In genomic region chr6:45640081-45640491, GRCh38 we compare ENCODE assay signal across 24 cellular contexts.
DNase-seq lines count a peak whose midpoint lies in the region; ATAC-seq and TF ChIP-seq lines count a peak whose summit lies in the region.
"Had no signal": no experiment of that assay in that cellular context is flagged by ENCODE, and none has a peak within 500 bp of the region (broad histone marks: within the 10 kb centered on the region; RNA-seq: fewer than 3 reads in every experiment).

No MANE protein-coding gene starts in this region.

- H3K79me2 ChIP-seq in PC-3 (ENCODE audit: low read length): no peaks in the 10 kb centered on the region

- no peak overlapping the region for H3K4me2 ChIP-seq in PC-3 (ENCODE audit: low read length)

- no peak overlapping the region for H3K4me3 ChIP-seq in PC-3 (ENCODE audit: low read length)
- H3K4me3 ChIP-seq: ascending aorta, esophagus muscularis mucosa, GM12878, left ventricle myocardium inferior, sigmoid colon, upper lobe of right lung had no signal

- no TSS peak for BruUV-seq in PC-3 (replicated peaks; lab: Mats Ljungman, UMichigan)

- intact Hi-C loops in PC-3 (cut with micrococcal nuclease): no loop called here
- intact Hi-C loops in activated CD4-positive, alpha-beta T cell treated with anti-CD3 and anti-CD28 coated beads, Interleukin-2, amount 10 ng/mL, durations not matched to agents 24 days and 14 days (cut with micrococcal nuclease): no loop called here

- H3K4me1 Mint-ChIP-seq in chondrocyte (ENCODE audit: low read depth): peaks cover 31% of the 10 kb centered on the region
- peaks cover 7% of the 10 kb centered on the region for H3K4me1 Mint-ChIP-seq in activated CD4-positive, alpha-beta T cell treated with anti-CD3 and anti-CD28 coated beads, Interleukin-2, amount 10 ng/mL, durations not matched to agents 24 days and 14 days

- H2AFZ ChIP-seq in PC-3 (ENCODE audit: low read length): no peak overlapping the region

- POLR2A ChIA-PET in PC-3 (lab: Charles Lee; ENCODE audit: unreplicated experiment): no interaction called here

- H3K27ac Mint-ChIP-seq in chondrocyte (ENCODE audit: unreplicated experiment): peak overlapping the region; percentile 61
- H3K27ac Mint-ChIP-seq in activated CD4-positive, alpha-beta T cell treated with anti-CD3 and anti-CD28 coated beads, Interleukin-2, amount 10 ng/mL, durations not matched to agents 24 days and 14 days: no peak overlapping the region
- H3K27ac Mint-ChIP-seq: activated naive CD4-positive, alpha-beta T cell treated with anti-CD3 and anti-CD28 coated beads, Interleukin-2, amount 50 U/mL, for 24 hours; CD4-positive, alpha-beta T cell; mesothelial cell of epicardium; progenitor cell of endocrine pancreas had no signal

- H3F3A ChIP-seq in PC-3 (ENCODE audit: low read length, unreplicated experiment): no peaks in the 10 kb centered on the region

- peaks cover 21% of the 10 kb centered on the region for H3K4me1 ChIP-seq in PC-3 (ENCODE audit: insufficient read depth, low read length)
- H3K4me1 ChIP-seq: ascending aorta, esophagus muscularis mucosa, left ventricle myocardium inferior, upper lobe of right lung had no signal

- H3K36me3 Mint-ChIP-seq in chondrocyte (ENCODE audit: low read depth): peaks cover 2% of the 10 kb centered on the region
- H3K36me3 Mint-ChIP-seq in activated CD4-positive, alpha-beta T cell treated with anti-CD3 and anti-CD28 coated beads, Interleukin-2, amount 10 ng/mL, durations not matched to agents 24 days and 14 days (ENCODE audit: low read depth): no peaks in the 10 kb centered on the region
- H3K36me3 Mint-ChIP-seq: activated naive CD4-positive, alpha-beta T cell treated with anti-CD3 and anti-CD28 coated beads, Interleukin-2, amount 50 U/mL, for 24 hours; mesothelial cell of epicardium had no signal

- H3K9me3 ChIP-seq in PC-3 (ENCODE audit: low read length): no peaks in the 10 kb centered on the region
- H3K9me3 ChIP-seq: ascending aorta, esophagus muscularis mucosa, left ventricle myocardium inferior, sigmoid colon, upper lobe of right lung had no signal

- H3K27ac ChIP-seq in PC-3 (ENCODE audit: low read length): no peak overlapping the region
- H3K27ac ChIP-seq: ascending aorta, esophagus muscularis mucosa, left ventricle myocardium inferior, upper lobe of right lung had no signal

- no peaks in the 10 kb centered on the region for H4K20me1 ChIP-seq in PC-3 (ENCODE audit: low read length)

- H3K27me3 ChIP-seq in PC-3 (ENCODE audit: low read length): no peaks in the 10 kb centered on the region
- H3K27me3 ChIP-seq: ascending aorta, sigmoid colon, upper lobe of right lung had no signal

- peak; percentile 93 for DNase-seq in EH (ENCODE audit: low read depth)
- DNase-seq in PC-3: peak; percentile 58
- DNase-seq in chondrocyte (ENCODE audit: low spot score): no peak
- DNase-seq in kidney tubule cell (ENCODE audit: low spot score): peak; percentile 20
- DNase-seq in mucosa of gallbladder (ENCODE audit: low spot score): no peak
- DNase-seq in activated CD8-positive, alpha-beta memory T cell treated with anti-CD3 and anti-CD28 coated beads, Interleukin-2, amount 50 U/mL, for 4 hours: no peak
- no peak for DNase-seq in activated CD4-positive, alpha-beta T cell treated with anti-CD3 and anti-CD28 coated beads, Interleukin-2, amount 10 ng/mL, durations not matched to agents 24 days and 14 days
- DNase-seq: CD4-positive, alpha-beta T cell; effector memory CD4-positive, alpha-beta T cell; GF-D8; KG1; left ventricle myocardium inferior; MV-4-11; NCI-H1694; SHP77 treated with DMSO at 0.1 percent for 48 hours; sigmoid colon; upper lobe of right lung had no signal

- CTCF ChIA-PET in PC-3 (lab: Charles Lee): no interaction called here

- no peak overlapping the region for H3K9ac ChIP-seq in PC-3 (ENCODE audit: low read length)

- ATAC-seq in PC-3 (peak; percentile 13), GM19395 (IDR thresholded peaks at IDR 0.05; ENCODE audit: unreplicated experiment) (no peak)
- ATAC-seq: GM12878, upper lobe of right lung had no signal

- no peaks in the 10 kb centered on the region for H3K9me3 Mint-ChIP-seq in chondrocyte (ENCODE audit: low read depth)
- no peaks in the 10 kb centered on the region for H3K9me3 Mint-ChIP-seq in activated CD4-positive, alpha-beta T cell treated with anti-CD3 and anti-CD28 coated beads, Interleukin-2, amount 10 ng/mL, durations not matched to agents 24 days and 14 days
- H3K9me3 Mint-ChIP-seq: activated naive CD4-positive, alpha-beta T cell treated with anti-CD3 and anti-CD28 coated beads, Interleukin-2, amount 50 U/mL, for 24 hours; CD4-positive, alpha-beta T cell; mesothelial cell of epicardium had no signal

- no peak for TF ChIP-seq CTCF in PC-3 (conservative IDR thresholded peaks at IDR 0.05; ENCODE audit: low read depth, low read length)
- no peak for TF ChIP-seq CTCF in chondrocyte (IDR thresholded peaks at IDR 0.05)

- no peaks in the 10 kb centered on the region for H3K36me3 ChIP-seq in PC-3 (ENCODE audit: low read depth, low read length)
- H3K36me3 ChIP-seq: ascending aorta, esophagus muscularis mucosa, left ventricle myocardium inferior, sigmoid colon, upper lobe of right lung had no signal

- no peaks in the 10 kb centered on the region for H3K9me2 ChIP-seq in PC-3 (replicated peaks; ENCODE audit: low read length)

- no peaks in the 10 kb centered on the region for H3K27me3 Mint-ChIP-seq in chondrocyte (ENCODE audit: low read depth)
- H3K27me3 Mint-ChIP-seq in activated CD4-positive, alpha-beta T cell treated with anti-CD3 and anti-CD28 coated beads, Interleukin-2, amount 10 ng/mL, durations not matched to agents 24 days and 14 days: no peaks in the 10 kb centered on the region
- H3K27me3 Mint-ChIP-seq: activated naive CD4-positive, alpha-beta T cell treated with anti-CD3 and anti-CD28 coated beads, Interleukin-2, amount 50 U/mL, for 24 hours; CD4-positive, alpha-beta T cell had no signal

- H3K4me3 Mint-ChIP-seq in chondrocyte (ENCODE audit: unreplicated experiment): no peak overlapping the region
- no peak overlapping the region for H3K4me3 Mint-ChIP-seq in activated CD4-positive, alpha-beta T cell treated with anti-CD3 and anti-CD28 coated beads, Interleukin-2, amount 10 ng/mL, durations not matched to agents 24 days and 14 days
- H3K4me3 Mint-ChIP-seq: activated naive CD4-positive, alpha-beta T cell treated with anti-CD3 and anti-CD28 coated beads, Interleukin-2, amount 50 U/mL, for 24 hours; CD4-positive, alpha-beta T cell; mesothelial cell of epicardium had no signal

Comparison
In these comparisons a context has a peak if more than half of its experiments do, and no peak if none do; other contexts are left out.
1. DNase-seq: peak in EH (single experiment), PC-3 (single experiment) and kidney tubule cell (single experiment); none in chondrocyte (single experiment), mucosa of gallbladder (single experiment), activated CD8-positive, alpha-beta memory T cell treated with anti-CD3 and anti-CD28 coated beads, Interleukin-2, amount 50 U/mL, for 4 hours (single experiment) and activated CD4-positive, alpha-beta T cell treated with anti-CD3 and anti-CD28 coated beads, Interleukin-2, amount 10 ng/mL, durations not matched to agents 24 days and 14 days (single experiment).